ENCODE assay signal across 23 cellular contexts in the genomic region with DNA sequence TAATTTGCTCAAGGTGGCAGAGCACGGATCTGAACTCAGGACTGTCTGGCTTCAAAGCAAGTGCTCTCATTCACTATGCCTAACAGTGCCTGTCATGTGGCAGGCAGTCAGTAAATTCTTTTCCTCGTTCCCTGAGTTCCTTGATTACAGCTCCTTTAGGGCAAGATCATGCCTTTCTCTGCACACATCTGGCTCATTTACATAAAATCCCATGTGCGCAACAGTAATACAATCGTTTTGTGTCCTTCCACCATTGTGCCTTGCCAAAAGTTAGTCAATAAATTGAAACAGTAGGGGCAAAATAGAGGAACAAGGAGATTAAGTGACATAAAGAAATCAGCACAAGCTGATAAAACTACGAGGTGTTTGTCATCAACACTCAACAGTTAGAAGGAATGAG. TPM values are rescaled to one million over a fixed set of nuclear protein-coding genes. Genes with fewer than 3 reads are reported as not detected.
DNase-seq lines count a peak whose midpoint lies in the region; ATAC-seq and TF ChIP-seq lines count a peak whose summit lies in the region.
"Had no signal": no experiment of that assay in that cellular context is flagged by ENCODE, and none has a peak within 500 bp of the region (broad histone marks: within the 10 kb centered on the region; RNA-seq: fewer than 3 reads in every experiment).

No MANE protein-coding gene starts in this region.

- peaks cover 49% of the 10 kb centered on the region for H3K36me3 ChIP-seq in SK-N-MC (ENCODE audit: insufficient read depth, low read length)

- H3K4me3 ChIP-seq in SK-N-MC = no peak overlapping the region
- H3K4me3 ChIP-seq: A549, GM23248 had no signal

- H3K9ac ChIP-seq in SK-N-MC (ENCODE audit: insufficient read length) = no peak overlapping the region
- H3K9ac ChIP-seq: GM23248 had no signal

- DNase-seq in Ammon's horn (ENCODE audit: low spot score) (peak; percentile 51), SK-N-MC (ENCODE audit: low read depth, low spot score) (no peak), medulla oblongata (ENCODE audit: extremely low spot score) (peak; percentile 41), substantia nigra (lab: John Stamatoyannopoulos, UW) (peak in 1 of 49 donors; percentile 36), iPS-NIHi7 (ENCODE audit: extremely low spot score) (no peak), type B pancreatic cell (ENCODE audit: extremely low spot score, unreplicated experiment) (no peak), NOMO-1 (lab: John Stamatoyannopoulos, UW; ENCODE audit: unreplicated experiment in 2 of 2) (no peak)
- DNase-seq in naive thymus-derived CD8-positive, alpha-beta T cell = no peak
- DNase-seq: 8988T; ACHN; AML-193; C1 segment of cervical spinal cord; Calu3; CD4-positive, alpha-beta memory T cell; COR-L47; DMS53; DND-41; GM23248; H7; HCEC 1CT had no signal

- POLR2A ChIA-PET in naive thymus-derived CD8-positive, alpha-beta T cell (lab: Charles Lee) = no interaction called here

- no peak overlapping the region for H3K4me3 Mint-ChIP-seq in naive thymus-derived CD8-positive, alpha-beta T cell
- no peak overlapping the region for H3K4me3 Mint-ChIP-seq in type B pancreatic cell
- H3K4me3 Mint-ChIP-seq: CD4-positive, alpha-beta memory T cell had no signal

- H3K27ac ChIP-seq in SK-N-MC = peak overlapping the region; percentile 49; the same call in 1 of the 2 replicates
- H3K27ac ChIP-seq in substantia nigra (ENCODE audit: low read depth, low read length, poor library complexity, severe bottlenecking) = peak overlapping the region; percentile 43
- H3K27ac ChIP-seq: A549, GM23248 had no signal

- H3K27me3 Mint-ChIP-seq in naive thymus-derived CD8-positive, alpha-beta T cell = no peaks in the 10 kb centered on the region
- H3K27me3 Mint-ChIP-seq in type B pancreatic cell = no peaks in the 10 kb centered on the region
- H3K27me3 Mint-ChIP-seq: CD4-positive, alpha-beta memory T cell had no signal

- peaks cover 6 to 31% (median 16%) of the 10 kb centered on the region in 4 donors for H3K4me1 Mint-ChIP-seq in naive thymus-derived CD8-positive, alpha-beta T cell
- peaks cover 7% of the 10 kb centered on the region for H3K4me1 Mint-ChIP-seq in type B pancreatic cell (ENCODE audit: unreplicated experiment)

- TF ChIP-seq CTCF in type B pancreatic cell (conservative IDR thresholded peaks at IDR 0.05) = no peak

- H3K9me3 ChIP-seq in SK-N-MC (ENCODE audit: low read depth, low read length) = no peaks in the 10 kb centered on the region
- H3K9me3 ChIP-seq: A549 had no signal

- H3K9me3 Mint-ChIP-seq in naive thymus-derived CD8-positive, alpha-beta T cell = no peaks in the 10 kb centered on the region
- no peaks in the 10 kb centered on the region for H3K9me3 Mint-ChIP-seq in type B pancreatic cell
- H3K9me3 Mint-ChIP-seq: CD4-positive, alpha-beta memory T cell had no signal

- H3K27ac Mint-ChIP-seq in naive thymus-derived CD8-positive, alpha-beta T cell = no peak overlapping the region
- no peak overlapping the region for H3K27ac Mint-ChIP-seq in type B pancreatic cell

- no peak for ATAC-seq in naive thymus-derived CD8-positive, alpha-beta T cell
- ATAC-seq: A549 had no signal

- H3K36me3 Mint-ChIP-seq in naive thymus-derived CD8-positive, alpha-beta T cell = peaks cover 17 to 88% (median 46%) of the 10 kb centered on the region in 3 donors
- H3K36me3 Mint-ChIP-seq in type B pancreatic cell = peaks cover 44% of the 10 kb centered on the region

RNA-seq across cellular contexts. Expression of gene ANGEL1, which starts 7.4 kb away (rescaled TPM):
- 10 to 100 TPM; 30.7 to 32.2 TPM for total RNA-seq in naive thymus-derived CD8-positive, alpha-beta T cell
- 10 to 100 TPM; 26.7 to 27.6 (median 27.5) TPM for polyA plus RNA-seq in naive thymus-derived CD8-positive, alpha-beta T cell
- 24.7 and 28.4 TPM in 2 replicates for total RNA-seq in type B pancreatic cell (ENCODE audit: low replicate concordance)

RNA-seq across cellular contexts. Expression of gene LRRC74A, which starts 21.0 kb away (rescaled TPM):
- not detected for total RNA-seq in naive thymus-derived CD8-positive, alpha-beta T cell
- polyA plus RNA-seq in naive thymus-derived CD8-positive, alpha-beta T cell = under 1 TPM in 1 of 3 donors, not detected in 2; 0.56 TPM
- not detected in 2 replicates for total RNA-seq in type B pancreatic cell (ENCODE audit: low replicate concordance)
- total RNA-seq: Calu3; CD4-positive, alpha-beta memory T cell; GM23248; H1; H7 had no signal
- polyA plus RNA-seq: A549; BJ; CD4-positive, alpha-beta memory T cell; GM23248; H1 had no signal

RNA-seq across cellular contexts. Expression of gene VASH1, which starts 44.0 kb away (rescaled TPM):
- 1 to 10 TPM; 3.6 to 4.8 TPM for total RNA-seq in naive thymus-derived CD8-positive, alpha-beta T cell
- polyA plus RNA-seq in naive thymus-derived CD8-positive, alpha-beta T cell = 1 to 10 TPM in 1 of 3 donors, under 1 TPM in 2; 0.22 to 1.3 (median 0.35) TPM
- 4.3 and 28.8 TPM in 2 replicates for total RNA-seq in type B pancreatic cell (ENCODE audit: low replicate concordance)

Comparison
In these comparisons a context has a peak if more than half of its experiments do, and no peak if none do; other contexts are left out.
1. DNase-seq: peak in Ammon's horn (single experiment) and medulla oblongata (single experiment); none in SK-N-MC (single experiment), iPS-NIHi7 (single experiment), naive thymus-derived CD8-positive, alpha-beta T cell (0 of 10), type B pancreatic cell (single experiment) and NOMO-1 (0 of 2).